Comparison of ENCODE assay signal across 29 cellular contexts in the genomic region with DNA sequence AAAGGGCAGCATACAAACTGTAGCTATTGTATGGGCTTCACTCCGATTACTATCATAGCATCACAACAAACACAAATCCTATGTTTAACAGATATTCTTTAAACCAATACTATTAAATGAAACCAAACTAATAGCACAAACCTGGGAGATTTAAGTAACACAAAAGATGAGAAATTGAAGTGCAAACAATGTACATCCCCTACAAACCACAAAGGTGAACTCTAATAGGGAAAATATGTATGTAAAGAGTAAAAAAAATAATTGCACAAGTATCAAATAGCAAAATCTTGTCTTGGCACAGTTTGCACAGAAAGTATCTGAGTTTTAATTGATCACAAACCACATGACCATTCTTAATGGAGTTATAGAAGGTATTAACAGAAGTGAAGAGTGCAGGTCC.
"Had no signal": no experiment of that assay in that cellular context is flagged by ENCODE, and none has a peak within 500 bp of the region (broad histone marks: within the 10 kb centered on the region; RNA-seq: fewer than 3 reads in every experiment).

No MANE protein-coding gene starts in this region.

- H3K4me3 Mint-ChIP-seq: dendritic cell treated with granulocyte-macrophage colony-stimulating factor and Interleukin-4, amounts not matched to agents 40 ng/mL and 50 ng/mL, for 4 days; effector memory CD8-positive, alpha-beta T cell; endodermal cell had no signal

- H3K27me3 ChIP-seq: colonic mucosa, dorsolateral prefrontal cortex, esophagus muscularis mucosa, esophagus squamous epithelium, foreskin keratinocyte, gastrocnemius medialis, gastroesophageal sphincter, hepatocyte had no signal

- H3K9me3 Mint-ChIP-seq: dendritic cell treated with granulocyte-macrophage colony-stimulating factor and Interleukin-4, amounts not matched to agents 40 ng/mL and 50 ng/mL, for 4 days; endodermal cell had no signal

- H3K27ac ChIP-seq: colonic mucosa, coronary artery, dorsolateral prefrontal cortex, epithelial cell of prostate, esophagus muscularis mucosa, esophagus squamous epithelium, foreskin keratinocyte, gastrocnemius medialis, gastroesophageal sphincter, heart left ventricle, heart right ventricle, hepatocyte had no signal

- H3K27ac Mint-ChIP-seq: dendritic cell treated with granulocyte-macrophage colony-stimulating factor and Interleukin-4, amounts not matched to agents 40 ng/mL and 50 ng/mL, for 4 days; effector memory CD8-positive, alpha-beta T cell; endodermal cell had no signal

- H3K36me3 ChIP-seq: colonic mucosa, esophagus muscularis mucosa, esophagus squamous epithelium, gastrocnemius medialis, gastroesophageal sphincter, heart left ventricle, heart right ventricle had no signal

- H3K79me2 ChIP-seq: hepatocyte had no signal

- FAIRE-seq: endometrium, endothelial cell of umbilical vein, frontal cortex had no signal

- H3K4me2 ChIP-seq: hepatocyte had no signal

- H3K27me3 Mint-ChIP-seq: effector memory CD8-positive, alpha-beta T cell had no signal

- DNase-seq: colonic mucosa; cortex of kidney; dermis blood vessel endothelial cell; dorsolateral prefrontal cortex; effector CD4-positive, alpha-beta T cell; effector CD8-positive, alpha-beta T cell; effector memory CD4-positive, alpha-beta T cell; effector memory CD8-positive, alpha-beta T cell; endodermal cell; erythroblast; esophagus squamous epithelium; foreskin fibroblast; foreskin keratinocyte; foreskin melanocyte; gastrocnemius medialis; glutamatergic neuron; head of caudate nucleus; heart left ventricle; heart right ventricle had no signal

- H3K4me3 ChIP-seq: colonic mucosa, coronary artery, dorsolateral prefrontal cortex, esophagus muscularis mucosa, esophagus squamous epithelium, gastrocnemius medialis, gastroesophageal sphincter, heart left ventricle, heart right ventricle, hepatocyte had no signal

- ATAC-seq: effector memory CD8-positive, alpha-beta T cell; esophagus mucosa; foreskin keratinocyte; gastrocnemius medialis; gastroesophageal sphincter; heart left ventricle; heart right ventricle had no signal

- H3K9me3 ChIP-seq: colonic mucosa, esophagus squamous epithelium, gastrocnemius medialis had no signal

- H2AFZ ChIP-seq: hepatocyte had no signal

- H3K4me1 ChIP-seq: colonic mucosa, esophagus muscularis mucosa, esophagus squamous epithelium, gastrocnemius medialis, gastroesophageal sphincter, heart left ventricle, heart right ventricle had no signal
